Comparison of ENCODE assay signal across 8 cellular contexts in genomic region chr1:155244368-155245162, GRCh38. TPM values are rescaled to one million over a fixed set of nuclear protein-coding genes. Genes with fewer than 3 reads are reported as not detected.
A peak's percentile ranks its signal among the peaks of the same experiment; 100 is the strongest.
DNase-seq lines count a peak whose midpoint lies in the region; ATAC-seq and TF ChIP-seq lines count a peak whose summit lies in the region.

No MANE protein-coding gene starts in this region.

- peak overlapping the region; percentile 88 for H2AFZ ChIP-seq in PC-3 (ENCODE audit: low read length)

- POLR2A ChIA-PET in PC-3 (lab: Charles Lee; ENCODE audit: unreplicated experiment): interaction anchor here (0.6 to 1.1 kb wide), 2 partner anchors 37 to 360 kb away, joined by 8 read pairs; partner anchors contain the start of gene THBS3

- peak overlapping the region; percentile 93 for H3K27ac Mint-ChIP-seq in activated T-cell treated with anti-CD3 and anti-CD28 coated beads, Interleukin-2, amount 50 U/mL, for 24 hours

- peak; percentile 23 for TF ChIP-seq CTCF in PC-3 (conservative IDR thresholded peaks at IDR 0.05; ENCODE audit: low read depth, low read length)

- H3K27ac ChIP-seq in PC-3 (ENCODE audit: low read length) (peak overlapping the region; percentile 54), muscle layer of duodenum (ENCODE audit: low read length) (peak overlapping the region; percentile 70)

- H3K4me1 Mint-ChIP-seq in activated T-cell treated with anti-CD3 and anti-CD28 coated beads, Interleukin-2, amount 50 U/mL, for 24 hours (ENCODE audit: low read depth): peaks cover 52% of the 10 kb centered on the region

- H3K4me3 ChIP-seq in Jurkat, Clone E6-1 (ENCODE audit: low read length): peak overlapping the region; percentile 63
- peak overlapping the region; percentile 77 for H3K4me3 ChIP-seq in PC-3 (ENCODE audit: low read length)
- peak overlapping the region; percentile 67 to 68 for H3K4me3 ChIP-seq in muscle layer of duodenum (ENCODE audit: low read depth in 1 of 2, low read length in 2 of 2)

- TSS peak; percentile 41 for BruUV-seq in PC-3 (replicated peaks; lab: Mats Ljungman, UMichigan)

- peak; percentile 79 for ATAC-seq in GM21717 (IDR thresholded peaks at IDR 0.05; ENCODE audit: unreplicated experiment)
- ATAC-seq in PC-3: peak; percentile 91
- peak; percentile 85 for ATAC-seq in esophagus mucosa

- CTCF ChIA-PET in PC-3 (lab: Charles Lee): interaction anchor here (0.7 kb wide), 1 partner anchor 55 kb away, joined by 3 read pairs; no protein-coding TSS in a partner anchor

- H3K27me3 ChIP-seq in PC-3 (ENCODE audit: low read length): no peaks in the 10 kb centered on the region
- no peaks in the 10 kb centered on the region for H3K27me3 ChIP-seq in muscle layer of duodenum (ENCODE audit: low read depth, low read length)

- H3F3A ChIP-seq in PC-3 (ENCODE audit: low read length, unreplicated experiment): no peaks in the 10 kb centered on the region

- H3K79me2 ChIP-seq in PC-3 (ENCODE audit: low read length): peaks cover 11% of the 10 kb centered on the region

- H3K9me3 ChIP-seq in PC-3 (ENCODE audit: low read length): no peaks in the 10 kb centered on the region
- H3K9me3 ChIP-seq in muscle layer of duodenum (ENCODE audit: control insufficient read depth in 1 of 2, low read length in 2 of 2): no peaks in the 10 kb centered on the region

- peak overlapping the region; percentile 71 for H3K9ac ChIP-seq in PC-3 (ENCODE audit: low read length)

- peak overlapping the region; percentile 87 for H3K4me2 ChIP-seq in PC-3 (ENCODE audit: low read length)

- H3K36me3 ChIP-seq in PC-3 (ENCODE audit: low read depth, low read length): peaks cover 15% of the 10 kb centered on the region; the same call in 1 of the 2 replicates
- peaks cover 3 to 16% of the 10 kb centered on the region in 2 donors for H3K36me3 ChIP-seq in muscle layer of duodenum (ENCODE audit: control insufficient read depth in 1 of 2, insufficient read depth in 2 of 2, low read length in 2 of 2)

- H4K20me1 ChIP-seq in PC-3 (ENCODE audit: low read length): no peaks in the 10 kb centered on the region

- DNase-seq in DMS79 treated with DMSO at 0.1 percent for 48 hours (lab: John Stamatoyannopoulos, UW) (peak; percentile 99), PC-3 (peak; percentile 99)
- DNase-seq in Jurkat, Clone E6-1 (ENCODE audit: low read depth, low spot score): peak; percentile 100
- DNase-seq in activated T-cell treated with anti-CD3 and anti-CD28 coated beads, Interleukin-2, amount 50 U/mL, for 24 hours: peak; percentile 93
- peak; percentile 94 for DNase-seq in stimulated activated CD8-positive, alpha-beta memory T cell treated with anti-CD3 and anti-CD28 coated beads, Interleukin-7, amount 100 ng/mL, for 24 hours (ENCODE audit: low read depth)

- H3K9me3 Mint-ChIP-seq in activated T-cell treated with anti-CD3 and anti-CD28 coated beads, Interleukin-2, amount 50 U/mL, for 24 hours: no peaks in the 10 kb centered on the region

- H3K4me3 Mint-ChIP-seq in activated T-cell treated with anti-CD3 and anti-CD28 coated beads, Interleukin-2, amount 50 U/mL, for 24 hours: peak overlapping the region; percentile 91

- intact Hi-C loops in PC-3 (cut with micrococcal nuclease): loop anchor here (2.0 to 5.0 kb wide), 2 partner anchors 37 to 64 kb away; partner anchors contain the start of genes FDPS, MTX1 and THBS3

- peaks cover 41% of the 10 kb centered on the region for H3K36me3 Mint-ChIP-seq in activated T-cell treated with anti-CD3 and anti-CD28 coated beads, Interleukin-2, amount 50 U/mL, for 24 hours (ENCODE audit: low read depth)

- no peaks in the 10 kb centered on the region for H3K27me3 Mint-ChIP-seq in activated T-cell treated with anti-CD3 and anti-CD28 coated beads, Interleukin-2, amount 50 U/mL, for 24 hours

- H3K9me2 ChIP-seq in PC-3 (replicated peaks; ENCODE audit: low read length): no peaks in the 10 kb centered on the region

- H3K4me1 ChIP-seq in PC-3 (ENCODE audit: insufficient read depth, low read length) (peaks cover 27% of the 10 kb centered on the region), muscle layer of duodenum (ENCODE audit: control insufficient read depth in 1 of 2, insufficient read depth in 2 of 2, low read length in 2 of 2) (peaks cover 7 to 19% of the 10 kb centered on the region in 2 donors)

RNA-seq across cellular contexts. Expression of gene ENTREP3, which starts 10.7 kb away (rescaled TPM):
- 18.4 TPM for polyA plus RNA-seq in Jurkat, Clone E6-1 (2012; ENCODE audit: insufficient read depth, insufficient read length)
- total RNA-seq in PC-3 (2014; rRNA removed): 30.9 and 54.7 TPM in 2 replicates
- total RNA-seq in esophagus mucosa: 24.9 TPM

RNA-seq across cellular contexts. Expression of gene SCAMP3, which starts 17.6 kb away (rescaled TPM):
- polyA plus RNA-seq in Jurkat, Clone E6-1 (2012; ENCODE audit: insufficient read depth, insufficient read length): 92.0 TPM
- total RNA-seq in PC-3 (2014; rRNA removed): 218 and 219 TPM in 2 replicates
- total RNA-seq in esophagus mucosa: 43.3 TPM

RNA-seq across cellular contexts. Expression of gene CLK2, which starts 28.7 kb away (rescaled TPM):
- polyA plus RNA-seq in Jurkat, Clone E6-1 (2012; ENCODE audit: insufficient read depth, insufficient read length): 84.2 TPM
- total RNA-seq in PC-3 (2014; rRNA removed) (44.5 and 49.9 TPM in 2 replicates), esophagus mucosa (16.9 TPM)

RNA-seq across cellular contexts. Expression of gene HCN3, which starts 32.7 kb away (rescaled TPM):
- 13.9 TPM for polyA plus RNA-seq in Jurkat, Clone E6-1 (2012; ENCODE audit: insufficient read depth, insufficient read length)
- total RNA-seq in PC-3 (2014; rRNA removed) (1.8 and 1.9 TPM in 2 replicates), esophagus mucosa (1.7 TPM)

RNA-seq across cellular contexts. Expression of gene MTX1, which starts 36.1 kb away (rescaled TPM):
- 75.4 TPM for polyA plus RNA-seq in Jurkat, Clone E6-1 (2012; ENCODE audit: insufficient read depth, insufficient read length)
- total RNA-seq in PC-3 (2014; rRNA removed) (141 and 152 TPM in 2 replicates), esophagus mucosa (36.5 TPM)

Comparison
In these comparisons a context has a peak if more than half of its experiments do, and no peak if none do; other contexts are left out.
1. Peak in every context shown above with its lines: DNase-seq, ATAC-seq, H3K4me3 ChIP-seq and H3K27ac ChIP-seq.